ENCODE assay signal across 12 cellular contexts in the genomic region with DNA sequence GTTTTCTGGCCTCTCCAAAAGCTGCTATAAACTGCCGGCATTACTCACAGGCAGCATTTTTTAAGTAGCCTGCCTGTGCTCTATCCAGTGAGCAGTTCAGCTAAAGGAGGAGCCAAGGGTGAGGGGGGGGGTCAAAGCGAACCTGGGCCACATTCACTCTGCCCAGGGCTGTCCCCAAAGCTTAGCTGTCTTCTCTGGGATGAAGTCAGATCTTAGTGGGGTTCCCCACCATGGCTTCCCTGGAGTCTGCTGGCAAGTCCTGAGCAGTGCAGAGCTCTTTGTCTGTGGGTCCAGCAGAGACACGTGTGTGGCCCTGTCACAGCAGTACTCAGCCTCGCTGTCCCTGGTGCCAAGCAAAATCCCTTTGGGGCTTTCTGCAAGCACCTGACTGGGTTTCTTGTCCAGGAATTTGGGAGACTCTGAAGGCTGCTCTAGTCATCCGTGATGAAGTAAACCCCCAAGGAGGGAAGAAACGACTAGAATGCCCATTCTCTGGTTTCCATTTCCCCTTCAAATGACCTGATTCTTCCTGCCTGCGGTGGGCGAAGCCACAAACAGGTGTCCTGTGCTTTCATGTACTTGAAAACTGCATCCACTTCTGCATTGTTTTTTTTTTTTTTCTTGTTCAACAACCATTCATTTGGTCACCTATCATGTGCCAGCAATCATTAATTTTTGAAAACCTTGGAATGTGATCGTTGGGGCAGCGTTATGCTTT. TPM values are rescaled to one million over a fixed set of nuclear protein-coding genes. Genes with fewer than 3 reads are reported as not detected.
DNase-seq lines count a peak whose midpoint lies in the region; ATAC-seq and FAIRE-seq lines count a peak whose summit lies in the region.
"Had no signal": no experiment of that assay in that cellular context is flagged by ENCODE, and none has a peak within 500 bp of the region (broad histone marks: within the 10 kb centered on the region; RNA-seq: fewer than 3 reads in every experiment).

No MANE protein-coding gene starts in this region.

- ATAC-seq in GM19463 (IDR thresholded peaks at IDR 0.05; ENCODE audit: unreplicated experiment) (peak; percentile 66), HG03066 (IDR thresholded peaks at IDR 0.05; ENCODE audit: low read depth, unreplicated experiment) (peak; percentile 72), Right ventricle myocardium inferior (peak; percentile 43), GM21737 (IDR thresholded peaks at IDR 0.05; ENCODE audit: unreplicated experiment) (no peak)

- FAIRE-seq in RCC 7860 (lab: Jason Lieb, UNC) = no peak

- intact Hi-C loops in Right ventricle myocardium inferior (cut with DNase I) = no loop called here

- DNase-seq in DMS79 (lab: John Stamatoyannopoulos, UW) (peak; percentile 61), Right ventricle myocardium inferior (ENCODE audit: missing footprints) (no peak), activated T-cell treated with anti-CD3 and anti-CD28 coated beads for 4 hours (no peak), RCC 7860 (ENCODE audit: low spot score) (no peak)
- no peak for DNase-seq in activated effector memory CD4-positive, alpha-beta T cell treated with Interleukin-2 at 50 U/mL for 16 hours
- DNase-seq: hippocampal formation, NCI-H510A treated with DMSO at 0.1 percent for 48 hours had no signal

RNA-seq across cellular contexts. Expression of a gene that starts 2.6 kb away (rescaled TPM):
- total RNA-seq in Right ventricle myocardium inferior = 7.5 TPM
- total RNA-seq: HT1080; T-helper 2 cell treated with Interferon-gamma antibody and Interleukin-4, amounts not matched to agents 100 ng/mL and 5 ng/mL, for 36 hours had no signal

RNA-seq across cellular contexts. Expression of a gene that starts 26.6 kb away (rescaled TPM):
- not detected for total RNA-seq in Right ventricle myocardium inferior
- total RNA-seq: HT1080; T-helper 2 cell treated with Interferon-gamma antibody and Interleukin-4, amounts not matched to agents 100 ng/mL and 5 ng/mL, for 36 hours had no signal

RNA-seq across cellular contexts. Expression of a gene that starts 48.9 kb away (rescaled TPM):
- not detected for total RNA-seq in Right ventricle myocardium inferior
- total RNA-seq: HT1080; T-helper 2 cell treated with Interferon-gamma antibody and Interleukin-4, amounts not matched to agents 100 ng/mL and 5 ng/mL, for 36 hours had no signal
